15 cellular contexts compared by ENCODE assay signal in the genomic region with DNA sequence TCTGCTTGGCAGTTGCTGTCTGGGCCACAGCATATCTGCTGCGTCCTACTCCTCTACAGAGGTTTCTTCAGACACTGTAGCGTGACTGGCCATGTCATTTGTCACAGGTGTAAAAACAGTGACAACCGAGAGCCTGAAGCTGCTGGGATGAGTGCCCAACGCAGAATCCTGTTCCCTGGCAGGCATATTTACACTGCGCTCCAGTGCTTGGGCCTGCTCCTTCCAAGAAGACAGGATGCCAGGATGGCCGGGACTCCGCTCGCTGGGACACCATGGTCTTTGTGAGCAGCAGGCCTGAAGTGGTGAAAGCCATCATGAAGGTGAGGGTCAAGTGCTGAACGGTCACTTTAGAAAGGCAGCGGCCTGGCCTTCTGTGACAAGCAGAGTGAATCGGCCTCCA.
DNase-seq lines count a peak whose midpoint lies in the region; ATAC-seq and TF ChIP-seq lines count a peak whose summit lies in the region.
"Had no signal": no experiment of that assay in that cellular context is flagged by ENCODE, and none has a peak within 500 bp of the region (broad histone marks: within the 10 kb centered on the region; RNA-seq: fewer than 3 reads in every experiment).

No MANE protein-coding gene starts in this region.

- no peak overlapping the region for H4K8ac ChIP-seq in mesendoderm (ENCODE audit: low read depth, low read length)

- no peak overlapping the region for H4K5ac ChIP-seq in mesendoderm (ENCODE audit: low read length)

- H4K20me1 ChIP-seq in OCI-LY1 (ENCODE audit: insufficient read depth, low read length), result no peaks in the 10 kb centered on the region
- H4K20me1 ChIP-seq in MM.1S (ENCODE audit: insufficient read depth, low read length), result no peaks in the 10 kb centered on the region
- H4K20me1 ChIP-seq: BLaER1 had no signal

- TF ChIP-seq CTCF in OCI-LY1 (IDR thresholded peaks at IDR 0.05; ENCODE audit: low read length) (no peak), left lung (IDR thresholded peaks at IDR 0.05) (no peak), thyroid gland (IDR thresholded peaks at IDR 0.05) (no peak), MM.1S (IDR thresholded peaks at IDR 0.05; ENCODE audit: low read length) (no peak), Calu3 (IDR thresholded peaks at IDR 0.05; ENCODE audit: unreplicated experiment) (no peak)

- H3K4me2 ChIP-seq in OCI-LY1 (ENCODE audit: low read length) (no peak overlapping the region), MM.1S (ENCODE audit: low read depth, low read length) (no peak overlapping the region), mesendoderm (ENCODE audit: low read length) (no peak overlapping the region)
- H3K4me2 ChIP-seq: BLaER1 had no signal

- H3K27ac Mint-ChIP-seq in Calu3 (ENCODE audit: unreplicated experiment), result no peak overlapping the region

- H3K4me3 ChIP-seq in OCI-LY1 (ENCODE audit: low read depth, low read length, poor library complexity, severe bottlenecking) (no peak overlapping the region), left lung (no peak overlapping the region), thyroid gland (replicated peaks in 1 of 3) (no peak overlapping the region), MM.1S (ENCODE audit: low read length) (no peak overlapping the region), mesendoderm (ENCODE audit: low read length) (no peak overlapping the region)
- H3K4me3 ChIP-seq: BLaER1 had no signal

- H3K27ac ChIP-seq in OCI-LY1 (ENCODE audit: low read depth, low read length, poor library complexity, severe bottlenecking), result peak overlapping the region; percentile 7
- H3K27ac ChIP-seq in left lung, result no peak overlapping the region
- peak overlapping the region in 1 of 3 donors; percentile 39 for H3K27ac ChIP-seq in thyroid gland
- H3K27ac ChIP-seq in MM.1S (ENCODE audit: low read length), result no peak overlapping the region
- H3K27ac ChIP-seq in mesendoderm (ENCODE audit: low read depth, low read length), result no peak overlapping the region
- H3K27ac ChIP-seq: BLaER1 had no signal

- CTCF ChIA-PET in Calu3 (lab: Charles Lee), result interaction anchor here (0.6 kb wide), 1 partner anchor 22 kb away, joined by 3 read pairs; no protein-coding TSS in a partner anchor

- H3K4me1 Mint-ChIP-seq in Calu3 (ENCODE audit: low read depth, unreplicated experiment), result peaks cover 44% of the 10 kb centered on the region
- H3K4me1 Mint-ChIP-seq: CD8-positive, alpha-beta memory T cell had no signal

- H3K79me2 ChIP-seq in OCI-LY1 (ENCODE audit: insufficient read depth, low read length), result no peaks in the 10 kb centered on the region
- no peaks in the 10 kb centered on the region for H3K79me2 ChIP-seq in MM.1S (ENCODE audit: low read length)
- H3K79me2 ChIP-seq in mesendoderm (ENCODE audit: control insufficient read depth, insufficient read depth, low read length), result no peaks in the 10 kb centered on the region

- H3K23ac ChIP-seq in mesendoderm (ENCODE audit: low read length), result no peak overlapping the region

- DNase-seq in NCI-H187 treated with DMSO at 0.1 percent for 48 hours (lab: John Stamatoyannopoulos, UW) (peak; percentile 49), left lung (no peak), thyroid gland (peak; percentile 21 to 82), MM.1S (no peak), mesendoderm (no peak), Calu3 (no peak)
- DNase-seq: CD8-positive, alpha-beta memory T cell; EL; H9; NCI-H1417 treated with DMSO at 0.1 percent for 48 hours; NCI-H446; NCI-H748 treated with DMSO at 0.1 percent for 48 hours; SW 1271 had no signal

- H3F3A ChIP-seq in OCI-LY1 (ENCODE audit: insufficient read depth, low read length) (no peaks in the 10 kb centered on the region), MM.1S (ENCODE audit: insufficient read depth, low read length) (no peaks in the 10 kb centered on the region)

- H3K9me2 ChIP-seq in OCI-LY1 (ENCODE audit: low read depth, low read length) (no peaks in the 10 kb centered on the region), MM.1S (replicated peaks; ENCODE audit: insufficient read depth, low read length) (no peaks in the 10 kb centered on the region)

- no peak overlapping the region for H2AK5ac ChIP-seq in mesendoderm (ENCODE audit: low read length)

- H3K27me3 Mint-ChIP-seq in Calu3 (ENCODE audit: unreplicated experiment), result no peaks in the 10 kb centered on the region

- ATAC-seq in left lung, result peak; percentile 51

- 60 to 76% methylated on average over 10 to 11 of the region's 11 CpGs for WGBS in thyroid gland, 2 donors
- WGBS in mesendoderm (ENCODE audit: extremely low coverage, insufficient coverage, low lambda C conversion rate), result no CpG with 5 or more reads among the region's 11 CpGs

- H3K9me3 ChIP-seq in OCI-LY1 (ENCODE audit: low read length) (peaks cover 5% of the 10 kb centered on the region), left lung (no peaks in the 10 kb centered on the region), thyroid gland (no peaks in the 10 kb centered on the region), MM.1S (replicated peaks; ENCODE audit: insufficient read depth, low read length) (no peaks in the 10 kb centered on the region)
- H3K9me3 ChIP-seq: BLaER1 had no signal

- H3K9ac ChIP-seq in OCI-LY1 (ENCODE audit: low read length), result no peak overlapping the region
- H3K9ac ChIP-seq in MM.1S (ENCODE audit: low read length), result no peak overlapping the region
- no peak overlapping the region for H3K9ac ChIP-seq in mesendoderm (ENCODE audit: low read length)
- H3K9ac ChIP-seq: BLaER1 had no signal

- no peak overlapping the region for H3K4me3 Mint-ChIP-seq in Calu3 (ENCODE audit: low read depth, unreplicated experiment)
- H3K4me3 Mint-ChIP-seq: CD8-positive, alpha-beta memory T cell; H9 had no signal

- TF ChIP-seq POLR2A in thyroid gland (IDR thresholded peaks at IDR 0.05), result no peak

- intact Hi-C loops in left lung (cut with DNase I), result loop anchor here in 1 of 2 donors (10.0 kb wide), 1 partner anchor 167 kb away; no protein-coding TSS in a partner anchor
- intact Hi-C loops in thyroid gland (cut with DNase I), result loop anchor here (5.0 kb wide), 1 partner anchor 164 kb away; no protein-coding TSS in a partner anchor
- intact Hi-C loops in Calu3 (cut with micrococcal nuclease; ENCODE audit: unreplicated experiment), result loop anchor here (10.0 kb wide), 1 partner anchor 87 kb away; no protein-coding TSS in a partner anchor

- H3K18ac ChIP-seq in mesendoderm (ENCODE audit: low read length), result no peak overlapping the region

- no peaks in the 10 kb centered on the region for H3K36me3 Mint-ChIP-seq in Calu3 (ENCODE audit: insufficient read depth, unreplicated experiment)
- H3K36me3 Mint-ChIP-seq: CD8-positive, alpha-beta memory T cell had no signal

- no peak overlapping the region for H3K4ac ChIP-seq in mesendoderm (ENCODE audit: low read depth, low read length)

- H3K27me3 ChIP-seq in OCI-LY1 (ENCODE audit: insufficient read depth, low read length) (no peaks in the 10 kb centered on the region), left lung (peaks cover 0 to 21% of the 10 kb centered on the region in 2 donors), thyroid gland (no peaks in the 10 kb centered on the region), MM.1S (replicated peaks; ENCODE audit: insufficient read depth, low read length) (no peaks in the 10 kb centered on the region), mesendoderm (ENCODE audit: insufficient read depth, low read length, poor library complexity) (no peaks in the 10 kb centered on the region)
- H3K27me3 ChIP-seq: BLaER1 had no signal

- H2AFZ ChIP-seq in OCI-LY1 (ENCODE audit: low read length), result no peak overlapping the region
- no peak overlapping the region for H2AFZ ChIP-seq in MM.1S (ENCODE audit: low read length)

- no peak overlapping the region for H3K56ac ChIP-seq in mesendoderm (ENCODE audit: low read length)

- H2BK15ac ChIP-seq in mesendoderm (replicated peaks; ENCODE audit: low read depth), result no peak overlapping the region

- BruUV-seq in Calu3 (replicated peaks; lab: Mats Ljungman, UMichigan), result no TSS peak

- H3K9me3 Mint-ChIP-seq in Calu3 (ENCODE audit: low read depth, unreplicated experiment), result peaks cover 5% of the 10 kb centered on the region
- H3K9me3 Mint-ChIP-seq: CD8-positive, alpha-beta memory T cell had no signal

- H3K36me3 ChIP-seq in OCI-LY1 (ENCODE audit: insufficient read depth, low read length) (no peaks in the 10 kb centered on the region), left lung (no peaks in the 10 kb centered on the region), thyroid gland (no peaks in the 10 kb centered on the region), MM.1S (replicated peaks; ENCODE audit: insufficient read depth, low read length) (no peaks in the 10 kb centered on the region), mesendoderm (ENCODE audit: control insufficient read depth, insufficient read depth, low read length) (no peaks in the 10 kb centered on the region)
- H3K36me3 ChIP-seq: BLaER1 had no signal

- no peak overlapping the region for H2BK5ac ChIP-seq in mesendoderm (ENCODE audit: low read length)

- no peaks in the 10 kb centered on the region for H3K79me1 ChIP-seq in mesendoderm (ENCODE audit: low read length)

- peaks cover 22% of the 10 kb centered on the region for H3K4me1 ChIP-seq in OCI-LY1 (ENCODE audit: insufficient read depth, low read length, severe bottlenecking)
- peaks cover 0 to 3% of the 10 kb centered on the region in 2 donors for H3K4me1 ChIP-seq in left lung
- peaks cover 0 to 15% of the 10 kb centered on the region in 2 donors for H3K4me1 ChIP-seq in thyroid gland
- H3K4me1 ChIP-seq in MM.1S (ENCODE audit: low read length), result no peaks in the 10 kb centered on the region
- no peaks in the 10 kb centered on the region for H3K4me1 ChIP-seq in mesendoderm (ENCODE audit: control insufficient read depth, low read depth, low read length)
- H3K4me1 ChIP-seq: BLaER1 had no signal

- no peak overlapping the region for H2BK120ac ChIP-seq in mesendoderm (ENCODE audit: low read depth, low read length)

Comparison
In these comparisons a context has a peak if more than half of its experiments do, and no peak if none do; other contexts are left out.
1. DNase-seq: peak in NCI-H187 treated with DMSO at 0.1 percent for 48 hours (single experiment) and thyroid gland (2 of 2); none in left lung (0 of 2), MM.1S (single experiment), mesendoderm (single experiment) and Calu3 (single experiment).